In the genomic region with DNA sequence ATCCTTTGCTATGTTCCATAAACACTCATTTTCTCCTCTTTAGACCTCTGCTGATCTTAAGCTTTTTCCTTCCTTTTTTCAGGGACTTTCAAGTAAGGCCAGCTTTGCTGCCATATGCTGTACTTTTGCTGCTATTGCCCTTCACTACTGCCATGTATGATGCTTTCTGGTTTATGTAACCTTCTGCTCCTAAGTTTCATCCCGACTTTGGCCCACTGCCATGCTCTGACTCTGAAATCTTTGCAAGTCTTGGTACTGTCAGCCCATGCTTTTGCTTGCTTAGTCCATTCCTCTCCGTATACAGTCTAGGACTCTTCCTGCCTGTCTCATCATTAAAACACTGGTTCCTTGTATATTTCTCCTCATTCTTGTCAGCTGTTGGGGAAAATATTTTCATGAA, we compare ENCODE assay signal across 17 cellular contexts.
"Had no signal": no experiment of that assay in that cellular context is flagged by ENCODE, and none has a peak within 500 bp of the region (broad histone marks: within the 10 kb centered on the region; RNA-seq: fewer than 3 reads in every experiment).

No MANE protein-coding gene starts in this region.

- H3K4me1 ChIP-seq: foreskin keratinocyte, lower lobe of right lung, prostate gland, right lobe of liver, spleen, testis, upper lobe of right lung had no signal

- ATAC-seq: foreskin keratinocyte, lower lobe of right lung, right lobe of liver, upper lobe of right lung had no signal

- H3K36me3 ChIP-seq: lower lobe of right lung, prostate gland, right lobe of liver, spleen, upper lobe of right lung had no signal

- H3K4me1 Mint-ChIP-seq: activated CD4-positive, alpha-beta T cell treated with anti-CD3 and anti-CD28 coated beads, Interleukin-2, amount 10 ng/mL, durations not matched to agents 7 days and 5 days; activated naive CD8-positive, alpha-beta T cell treated with anti-CD3 and anti-CD28 coated beads for 36 hours; nephron progenitor cell had no signal

- H3K27me3 Mint-ChIP-seq: activated CD4-positive, alpha-beta T cell treated with anti-CD3 and anti-CD28 coated beads, Interleukin-2, amount 10 ng/mL, durations not matched to agents 7 days and 5 days; activated naive CD8-positive, alpha-beta T cell treated with anti-CD3 and anti-CD28 coated beads for 36 hours; stimulated activated naive CD8-positive, alpha-beta T cell treated with anti-CD3 and anti-CD28 coated beads, Interleukin-15, Interleukin-2, amounts not matched to agents 100 ng/mL and 50 ng/mL, for 24 hours had no signal

- H3K27me3 ChIP-seq: foreskin keratinocyte, right lobe of liver, spleen, testis, upper lobe of right lung had no signal

- H3K4me3 Mint-ChIP-seq: activated CD4-positive, alpha-beta T cell treated with anti-CD3 and anti-CD28 coated beads, Interleukin-2, amount 10 ng/mL, durations not matched to agents 7 days and 5 days; activated naive CD8-positive, alpha-beta T cell treated with anti-CD3 and anti-CD28 coated beads for 36 hours; activated T-helper 1 cell treated with anti-CD3 and anti-CD28 coated beads, Interleukin-12 subunit alpha, Interleukin-12 subunit beta, Interleukin-2, Interleukin-4 antibody, amounts not matched to agents 30 ng/mL and 10 ng/mL and 1 ng/mL, durations not matched to agents 14 hours and 24 hours and 36 hours; mesothelial cell of epicardium; nephron progenitor cell; stimulated activated naive CD8-positive, alpha-beta T cell treated with anti-CD3 and anti-CD28 coated beads, Interleukin-15, Interleukin-2, amounts not matched to agents 100 ng/mL and 50 ng/mL, for 24 hours; T-helper 2 cell treated with Interferon-gamma antibody and Interleukin-4, amounts not matched to agents 5 μg/mL and 100 μg/mL, for 36 hours had no signal

- H3K4me3 ChIP-seq: lower lobe of right lung, prostate gland, right lobe of liver, spleen, testis, upper lobe of right lung had no signal

- DNase-seq: activated CD4-positive, alpha-beta T cell treated with anti-CD3 and anti-CD28 coated beads, Interleukin-2, amount 10 ng/mL, durations not matched to agents 7 days and 5 days; activated naive CD8-positive, alpha-beta T cell treated with anti-CD3 and anti-CD28 coated beads for 36 hours; anterior cingulate cortex; foreskin keratinocyte; glutamatergic neuron; lower lobe of right lung; nephron progenitor cell; occipital lobe; spleen; testis; upper lobe of right lung had no signal

- H3K9me3 ChIP-seq: lower lobe of right lung, prostate gland, right lobe of liver, spleen, testis, upper lobe of right lung had no signal

- H3K27ac ChIP-seq: foreskin keratinocyte, lower lobe of right lung, prostate gland, right lobe of liver, spleen, testis, upper lobe of right lung had no signal

- H3K36me3 Mint-ChIP-seq: activated naive CD8-positive, alpha-beta T cell treated with anti-CD3 and anti-CD28 coated beads for 36 hours; mesothelial cell of epicardium had no signal

- H3K27ac Mint-ChIP-seq: activated CD4-positive, alpha-beta T cell treated with anti-CD3 and anti-CD28 coated beads, Interleukin-2, amount 10 ng/mL, durations not matched to agents 7 days and 5 days; activated naive CD8-positive, alpha-beta T cell treated with anti-CD3 and anti-CD28 coated beads for 36 hours; activated T-helper 1 cell treated with anti-CD3 and anti-CD28 coated beads, Interleukin-12 subunit alpha, Interleukin-12 subunit beta, Interleukin-2, Interleukin-4 antibody, amounts not matched to agents 30 ng/mL and 10 ng/mL and 1 ng/mL, durations not matched to agents 14 hours and 24 hours and 36 hours; mesothelial cell of epicardium; nephron progenitor cell; stimulated activated naive CD8-positive, alpha-beta T cell treated with anti-CD3 and anti-CD28 coated beads, Interleukin-15, Interleukin-2, amounts not matched to agents 100 ng/mL and 50 ng/mL, for 24 hours; T-helper 2 cell treated with Interferon-gamma antibody and Interleukin-4, amounts not matched to agents 5 μg/mL and 100 μg/mL, for 36 hours had no signal

- H3K9me3 Mint-ChIP-seq: activated CD4-positive, alpha-beta T cell treated with anti-CD3 and anti-CD28 coated beads, Interleukin-2, amount 10 ng/mL, durations not matched to agents 7 days and 5 days; activated T-helper 1 cell treated with anti-CD3 and anti-CD28 coated beads, Interleukin-12 subunit alpha, Interleukin-12 subunit beta, Interleukin-2, Interleukin-4 antibody, amounts not matched to agents 30 ng/mL and 10 ng/mL and 1 ng/mL, durations not matched to agents 14 hours and 24 hours and 36 hours; mesothelial cell of epicardium; nephron progenitor cell; stimulated activated naive CD8-positive, alpha-beta T cell treated with anti-CD3 and anti-CD28 coated beads, Interleukin-15, Interleukin-2, amounts not matched to agents 100 ng/mL and 50 ng/mL, for 24 hours; T-helper 2 cell treated with Interferon-gamma antibody and Interleukin-4, amounts not matched to agents 5 μg/mL and 100 μg/mL, for 36 hours had no signal
